ENCODE assay signal across 8 cellular contexts in genomic region chr19:1001538-1002166, GRCh38. TPM values are rescaled to one million over a fixed set of nuclear protein-coding genes. Genes with fewer than 3 reads are reported as not detected.
DNase-seq lines count a peak whose midpoint lies in the region; ATAC-seq and TF ChIP-seq lines count a peak whose summit lies in the region.

No MANE protein-coding gene starts in this region.

- peak overlapping the region in 1 of 2 experiments; percentile 41; a peak in 3 of 4 replicates for H3K4me3 ChIP-seq in Panc1 (ENCODE audit: low read depth in 2 of 2, low read length in 2 of 2)
- no peak overlapping the region for H3K4me3 ChIP-seq in cardiac muscle cell

- H3K4me1 ChIP-seq in Panc1 (ENCODE audit: control insufficient read depth, insufficient read depth, low read length) (no peaks in the 10 kb centered on the region; the same call in 1 of the 2 replicates), cardiac muscle cell (ENCODE audit: low read depth) (no peaks in the 10 kb centered on the region)

- intact Hi-C loops in Panc1 (cut with micrococcal nuclease; ENCODE audit: unreplicated experiment): no loop called here

- POLR2A ChIA-PET in Panc1 (lab: Charles Lee): no interaction called here

- TF ChIP-seq CTCF in Panc1 (IDR thresholded peaks at IDR 0.05) (peak; percentile 94), cardiac muscle cell (IDR thresholded peaks at IDR 0.05; ENCODE audit: low read depth, low read length) (peak; percentile 78)

- H3K9me3 ChIP-seq in Panc1 (ENCODE audit: control insufficient read depth, insufficient read depth, low read depth, low read length) (no peaks in the 10 kb centered on the region), cardiac muscle cell (ENCODE audit: low read depth) (no peaks in the 10 kb centered on the region)

- BruUV-seq in Panc1 (replicated peaks; lab: Mats Ljungman, UMichigan): no TSS peak

- H3K36me3 ChIP-seq in Panc1 (ENCODE audit: control insufficient read depth, insufficient read depth, low read length) (no peaks in the 10 kb centered on the region), cardiac muscle cell (no peaks in the 10 kb centered on the region)

- CTCF ChIA-PET in Panc1 (lab: Charles Lee): interaction anchor here (0.5 to 0.7 kb wide), 2 partner anchors 36 to 177 kb away, joined by 3 read pairs; no protein-coding TSS in a partner anchor

- peak; percentile 70 for ATAC-seq in Panc1
- no peak for ATAC-seq in GM18870 (IDR thresholded peaks at IDR 0.05; ENCODE audit: unreplicated experiment)
- no peak for ATAC-seq in HG03521 (IDR thresholded peaks at IDR 0.05; ENCODE audit: unreplicated experiment)

- H3K27me3 ChIP-seq in Panc1 (ENCODE audit: control insufficient read depth, insufficient read depth, low read length) (no peaks in the 10 kb centered on the region), cardiac muscle cell (peaks cover 29% of the 10 kb centered on the region)

- no peak overlapping the region for H3K27ac ChIP-seq in Panc1 (ENCODE audit: low read length)
- H3K27ac ChIP-seq in cardiac muscle cell: no peak overlapping the region

- in situ Hi-C loops in Panc1 (cut with HindIII; ENCODE audit: low pct_unique_long_range_greater_than_20kb, low sequenced_read_pairs): no loop called here

- peak; percentile 47 for DNase-seq in NCI-H2227 (lab: John Stamatoyannopoulos, UW; ENCODE audit: unreplicated experiment)
- no peak for DNase-seq in NCI-H2227 treated with DMSO at 0.1 percent for 48 hours (lab: John Stamatoyannopoulos, UW)
- no peak for DNase-seq in Panc1 (ENCODE audit: low read depth, low spot score)
- peak; percentile 44 for DNase-seq in activated gamma-delta T cell (lab: John Stamatoyannopoulos, UW)
- peak; percentile 31 to 71 for DNase-seq in cardiac muscle cell (ENCODE audit: low read depth in 1 of 2, low spot score in 1 of 2)
- peak; percentile 34 to 67 for DNase-seq in stimulated activated CD4-positive, alpha-beta T cell treated with anti-CD3 and anti-CD28 coated beads, Interleukin-12 subunit alpha, Interleukin-12 subunit beta, amount 100 ng/mL, for 24 hours (ENCODE audit: low read depth in 2 of 2)

RNA-seq across cellular contexts. Expression of gene GRIN3B, which starts 1.4 kb away (rescaled TPM):
- total RNA-seq in Panc1 (2021; ENCODE audit: unreplicated experiment): 4.6 TPM
- polyA plus RNA-seq in Panc1 (2012; ENCODE audit: insufficient read length): 14.8 TPM
- total RNA-seq in cardiac muscle cell: 5.4 and 8.5 TPM in 2 replicates
- polyA plus RNA-seq in cardiac muscle cell: 3.0 and 4.9 TPM in 2 replicates

RNA-seq across cellular contexts. Expression of gene WDR18, which starts 17.5 kb away (rescaled TPM):
- total RNA-seq in Panc1 (2021; ENCODE audit: unreplicated experiment) (44.0 TPM), cardiac muscle cell (136 and 143 TPM in 2 replicates)
- 79.2 TPM for polyA plus RNA-seq in Panc1 (2012; ENCODE audit: insufficient read length)
- polyA plus RNA-seq in cardiac muscle cell: 241 and 262 TPM in 2 replicates

RNA-seq across cellular contexts. Expression of gene TMEM259, which starts 19.3 kb away (rescaled TPM):
- total RNA-seq in Panc1 (2021; ENCODE audit: unreplicated experiment) (193 TPM), cardiac muscle cell (228 and 370 TPM in 2 replicates)
- polyA plus RNA-seq in Panc1 (2012; ENCODE audit: insufficient read length): 263 TPM
- 403 and 445 TPM in 2 replicates for polyA plus RNA-seq in cardiac muscle cell

RNA-seq across cellular contexts. Expression of gene RNU6-2, which starts 19.7 kb away (rescaled TPM):
- total RNA-seq in Panc1 (2021; ENCODE audit: unreplicated experiment) (not detected), cardiac muscle cell (not detected in 2 replicates)
- polyA plus RNA-seq in Panc1 (2012; ENCODE audit: insufficient read length): not detected
- polyA plus RNA-seq in cardiac muscle cell: not detected in 2 replicates

RNA-seq across cellular contexts. Expression of gene CNN2, which starts 24.8 kb away (rescaled TPM):
- total RNA-seq in Panc1 (2021; ENCODE audit: unreplicated experiment): 203 TPM
- polyA plus RNA-seq in Panc1 (2012; ENCODE audit: insufficient read length): 201 TPM
- total RNA-seq in cardiac muscle cell: 158 TPM in 2 replicates
- polyA plus RNA-seq in cardiac muscle cell: 183 and 185 TPM in 2 replicates

Comparison
In these comparisons a context has a peak if more than half of its experiments do, and no peak if none do; other contexts are left out.
1. DNase-seq: peak in NCI-H2227 (single experiment), activated gamma-delta T cell (single experiment), cardiac muscle cell (2 of 2) and stimulated activated CD4-positive, alpha-beta T cell treated with anti-CD3 and anti-CD28 coated beads, Interleukin-12 subunit alpha, Interleukin-12 subunit beta, amount 100 ng/mL, for 24 hours (2 of 2); none in NCI-H2227 treated with DMSO at 0.1 percent for 48 hours (single experiment) and Panc1 (single experiment).